1 cellular context compared by ENCODE assay signal in genomic region chr2:37231251-37232130, GRCh38.
TF ChIP-seq lines count a peak whose summit lies in the region.

Gene CEBPZ (minus strand): TSS chr2:37231596. CDS start chr2:37231567, 29 bp downstream.
Gene NDUFAF7 (plus strand): TSS chr2:37231658. CDS start chr2:37231706, 48 bp downstream.

TF ChIP-seq in HepG2, 621 proteins besides CTCF, POLR2A, EP300 and RAD21 (continued from another document and continues in another):
- TF ChIP-seq GABPA (IDR thresholded peaks at IDR 0.05; ENCODE audit: low read depth, low read length) (peak; percentile 88), GABPA (CRISPR knock-in tag; IDR thresholded peaks at IDR 0.05; ENCODE audit: low read depth) (peak; percentile 98), ZNF768 (CRISPR knock-in tag; IDR thresholded peaks at IDR 0.05) (peak; percentile 60; the same call in 1 of the 2 replicates), ZSCAN30 (CRISPR knock-in tag; IDR thresholded peaks at IDR 0.05) (no peak), ZNF234 (CRISPR knock-in tag; conservative IDR thresholded peaks at IDR 0.05) (peak; percentile 83; the same call in 1 of the 2 replicates), ZGPAT (CRISPR knock-in tag; IDR thresholded peaks at IDR 0.05) (peak; percentile 94), ZNF383 (CRISPR knock-in tag; IDR thresholded peaks at IDR 0.05; ENCODE audit: borderline replicate concordance) (no peak), SIN3A (IDR thresholded peaks at IDR 0.05; ENCODE audit: borderline replicate concordance, low read depth, low read length) (peak; percentile 90), ZNF598 (CRISPR knock-in tag; IDR thresholded peaks at IDR 0.05; ENCODE audit: borderline replicate concordance) (peak; percentile 83; the same call in 1 of the 2 replicates), ZKSCAN8 (CRISPR knock-in tag; IDR thresholded peaks at IDR 0.05; ENCODE audit: borderline replicate concordance) (peak; percentile 88; the same call in 1 of the 2 replicates), MXD1 (CRISPR knock-in tag; IDR thresholded peaks at IDR 0.05) (peak; percentile 95; the same call in 1 of the 2 replicates), BCL3 (CRISPR knock-in tag; IDR thresholded peaks at IDR 0.05) (peak; percentile 68), PREB (CRISPR knock-in tag; IDR thresholded peaks at IDR 0.05) (no peak; the same call in 1 of the 2 replicates), KDM3A (CRISPR knock-in tag; IDR thresholded peaks at IDR 0.05; ENCODE audit: low read depth) (no peak; the same call in 1 of the 2 replicates), CEBPZ (IDR thresholded peaks at IDR 0.05; ENCODE audit: low read length) (no peak), SOX13 (IDR thresholded peaks at IDR 0.05) (no peak), SOX13 (CRISPR knock-in tag; conservative IDR thresholded peaks at IDR 0.05 in 1 of 2, IDR thresholded peaks at IDR 0.05 in 1 of 2) (no peak; a peak in 1 of 4 replicates), ZC3H13 (CRISPR knock-in tag; IDR thresholded peaks at IDR 0.05) (no peak), U2AF1 (optimal IDR thresholded peaks at IDR 0.05; ENCODE audit: low read depth, low read length) (peak; percentile 87), GPBP1L1 (CRISPR knock-in tag; IDR thresholded peaks at IDR 0.05) (no peak), PITX1 (CRISPR knock-in tag; IDR thresholded peaks at IDR 0.05) (peak; percentile 83), ZNF644 (CRISPR knock-in tag; IDR thresholded peaks at IDR 0.05; ENCODE audit: low read depth) (peak; percentile 88), NFYC (CRISPR knock-in tag; IDR thresholded peaks at IDR 0.05) (peak; percentile 53; the same call in 1 of the 2 replicates), GATAD2A (CRISPR knock-in tag; IDR thresholded peaks at IDR 0.05) (peak; percentile 66), MXD3 (CRISPR knock-in tag; IDR thresholded peaks at IDR 0.05) (peak; percentile 83; the same call in 1 of the 2 replicates), MAF1 (CRISPR knock-in tag; IDR thresholded peaks at IDR 0.05; ENCODE audit: borderline replicate concordance) (no peak), ZNF275 (CRISPR knock-in tag; IDR thresholded peaks at IDR 0.05; ENCODE audit: borderline replicate concordance) (peak; percentile 96), TAF1 (CRISPR knock-in tag; IDR thresholded peaks at IDR 0.05) (peak; percentile 97), PRDM4 (CRISPR knock-in tag; IDR thresholded peaks at IDR 0.05; ENCODE audit: borderline replicate concordance) (0 out of 2 replicates have a peak, but pooled peaks have one; percentile 28), ZNF691 (CRISPR knock-in tag; IDR thresholded peaks at IDR 0.05; ENCODE audit: borderline replicate concordance, low read depth) (no peak; the same call in 1 of the 2 replicates), POGZ (CRISPR knock-in tag; IDR thresholded peaks at IDR 0.05) (peak; percentile 88), HOXA7 (CRISPR knock-in tag; IDR thresholded peaks at IDR 0.05) (no peak), ZNF414 (CRISPR knock-in tag; IDR thresholded peaks at IDR 0.05) (no peak), ZBTB1 (CRISPR knock-in tag; IDR thresholded peaks at IDR 0.05; ENCODE audit: borderline replicate concordance) (no peak; the same call in 1 of the 2 replicates), ZNF326 (CRISPR knock-in tag; IDR thresholded peaks at IDR 0.05; ENCODE audit: borderline replicate concordance) (no peak), ZNF784 (CRISPR knock-in tag; IDR thresholded peaks at IDR 0.05; ENCODE audit: borderline replicate concordance) (no peak), ZNF710 (CRISPR knock-in tag; IDR thresholded peaks at IDR 0.05; ENCODE audit: borderline replicate concordance) (peak; percentile 89; the same call in 1 of the 2 replicates), FIP1L1 (IDR thresholded peaks at IDR 0.05; ENCODE audit: borderline replicate concordance, insufficient read depth, low read depth, low read length) (no peak), NFYB (CRISPR knock-in tag; IDR thresholded peaks at IDR 0.05) (no peak; the same call in 1 of the 2 replicates), RBM39 (IDR thresholded peaks at IDR 0.05; ENCODE audit: low read depth, low read length, poor library complexity, severe bottlenecking) (peak; percentile 64), ZNF263 (CRISPR knock-in tag; IDR thresholded peaks at IDR 0.05) (peak; percentile 36; the same call in 1 of the 2 replicates), GABPB1 (CRISPR knock-in tag; IDR thresholded peaks at IDR 0.05) (peak; percentile 98), MAFF (IDR thresholded peaks at IDR 0.05; ENCODE audit: low read depth, low read length) (peak; percentile 41; the same call in 1 of the 2 replicates), SALL2 (CRISPR knock-in tag; IDR thresholded peaks at IDR 0.05) (peak; percentile 83)
